19 cellular contexts compared by ENCODE assay signal in genomic region chr20:45872626-45873025, GRCh38. TPM values are rescaled to one million over a fixed set of nuclear protein-coding genes. Genes with fewer than 3 reads are reported as not detected.
DNase-seq lines count a peak whose midpoint lies in the region; ATAC-seq and TF ChIP-seq lines count a peak whose summit lies in the region.
"Had no signal": no experiment of that assay in that cellular context is flagged by ENCODE, and none has a peak within 500 bp of the region (broad histone marks: within the 10 kb centered on the region; RNA-seq: fewer than 3 reads in every experiment).

No MANE protein-coding gene starts in this region.

- H3K4me1 ChIP-seq in IMR-90 (ENCODE audit: control insufficient read depth, insufficient read depth, low read length) (peaks cover 11% of the 10 kb centered on the region), mesendoderm (ENCODE audit: control insufficient read depth, low read depth, low read length) (no peaks in the 10 kb centered on the region)

- peak overlapping the region; percentile 56; the same call in 1 of the 2 replicates for H2BK20ac ChIP-seq in IMR-90 (ENCODE audit: low read depth, low read length)

- H3K4ac ChIP-seq in IMR-90 (ENCODE audit: low read depth, low read length) (peak overlapping the region; percentile 36; the same call in 1 of the 2 replicates), mesendoderm (ENCODE audit: low read depth, low read length) (no peak overlapping the region)

- no peak for TF ChIP-seq POLR2A in IMR-90 (IDR thresholded peaks at IDR 0.05; ENCODE audit: low read depth, low read length)

- no peaks in the 10 kb centered on the region for H3K27me3 Mint-ChIP-seq in WTC11 (ENCODE audit: low read depth)
- H3K27me3 Mint-ChIP-seq: CD4-positive, CD25-positive, alpha-beta regulatory T cell had no signal

- H3K4me2 ChIP-seq in IMR-90 (ENCODE audit: low read depth, low read length) (no peak overlapping the region), mesendoderm (ENCODE audit: low read length) (no peak overlapping the region)

- no CpG with 5 or more reads among the region's 4 CpGs for WGBS in IMR-90 (ENCODE audit: extremely low coverage in 2 of 2, insufficient read length in 1 of 2), 2 experiments
- WGBS in mesendoderm (ENCODE audit: extremely low coverage, insufficient coverage, low lambda C conversion rate), result no CpG with 5 or more reads among the region's 4 CpGs

- no peaks in the 10 kb centered on the region for H3K27me3 ChIP-seq in IMR-90 (ENCODE audit: control insufficient read depth, insufficient read depth, low read length)
- H3K27me3 ChIP-seq in mesendoderm (ENCODE audit: insufficient read depth, low read length, poor library complexity), result no peaks in the 10 kb centered on the region
- H3K27me3 ChIP-seq in MG63, result no peaks in the 10 kb centered on the region
- H3K27me3 ChIP-seq: Peyer's patch had no signal

- no peaks in the 10 kb centered on the region for H3K4me1 Mint-ChIP-seq in WTC11

- H3K79me1 ChIP-seq in IMR-90 (ENCODE audit: low read depth in 1 of 2, low read length in 2 of 2) (0 out of 4 replicates have a peak, but pooled peaks cover 0 to 5% of the 10 kb centered on the region in 2 experiments), mesendoderm (ENCODE audit: low read length) (no peaks in the 10 kb centered on the region)

- H3K18ac ChIP-seq in IMR-90 (ENCODE audit: low read depth, low read length) (peak overlapping the region; percentile 60; the same call in 1 of the 2 replicates), mesendoderm (ENCODE audit: low read length) (no peak overlapping the region)

- CTCF ChIA-PET in IMR-90 (lab: Yijun Ruan, JAX), result no interaction called here
- CTCF ChIA-PET in WTC11 (lab: Charles Lee), result interaction anchor here (0.5 to 1.8 kb wide), 5 partner anchors 9 to 327 kb away, joined by 3 to 9 read pairs (median 3); no protein-coding TSS in a partner anchor

- TF ChIP-seq CTCF in IMR-90 (conservative IDR thresholded peaks at IDR 0.05; ENCODE audit: low read depth, low read length) (no peak), WTC11 (IDR thresholded peaks at IDR 0.05) (no peak)

- no peak overlapping the region for H3K23ac ChIP-seq in IMR-90 (ENCODE audit: low read depth, low read length)
- H3K23ac ChIP-seq in mesendoderm (ENCODE audit: low read length), result no peak overlapping the region

- no peaks in the 10 kb centered on the region for H3K9me3 ChIP-seq in IMR-90 (ENCODE audit: control insufficient read depth, insufficient read depth, low read length)
- H3K9me3 ChIP-seq in MG63, result no peaks in the 10 kb centered on the region
- H3K9me3 ChIP-seq: Peyer's patch had no signal

- H2AFZ ChIP-seq in IMR-90 (replicated peaks; ENCODE audit: low read length, poor library complexity), result no peak overlapping the region

- no peak overlapping the region for H3K4me3 ChIP-seq in IMR-90 (ENCODE audit: insufficient read depth, low read depth, low read length)
- H3K4me3 ChIP-seq in mesendoderm (ENCODE audit: low read length), result no peak overlapping the region
- H3K4me3 ChIP-seq in MG63, result no peak overlapping the region
- H3K4me3 ChIP-seq: Peyer's patch had no signal

- H3K4me3 Mint-ChIP-seq in WTC11, result no peak overlapping the region
- H3K4me3 Mint-ChIP-seq: CD4-positive, CD25-positive, alpha-beta regulatory T cell; T-helper 1 cell treated with Interleukin-12 subunit alpha and Interleukin-12 subunit beta and Interleukin-4 antibody, amounts not matched to agents 30 μg/mL and 1 μg/mL, for 36 hours had no signal

- DNase-seq in ELF-1 (ENCODE audit: low read depth, low spot score), result peak; percentile 66
- DNase-seq in IMR-90, result no peak
- DNase-seq in WTC11 (ENCODE audit: low spot score), result no peak
- DNase-seq in mesendoderm, result peak; percentile 18
- DNase-seq in D341Med (ENCODE audit: low spot score), result no peak
- no peak for DNase-seq in putamen (ENCODE audit: low spot score)
- no peak for DNase-seq in MG63
- DNase-seq: CD4-positive, CD25-positive, alpha-beta regulatory T cell; COR-L47; GDM1; Karpas-422; NCI-H1417 treated with DMSO at 0.1 percent for 48 hours; NCI-H187; NCI-H748 treated with DMSO at 0.1 percent for 48 hours; Peyer's patch had no signal

- no peak overlapping the region for H3K9ac ChIP-seq in IMR-90 (ENCODE audit: low read depth, low read length)
- no peak overlapping the region for H3K9ac ChIP-seq in mesendoderm (ENCODE audit: low read length)

- no peaks in the 10 kb centered on the region; the same call in 1 of the 2 replicates for H4K20me1 ChIP-seq in IMR-90 (ENCODE audit: insufficient read depth, low read length)

- peaks cover 5% of the 10 kb centered on the region; the same call in 1 of the 2 replicates for H3K36me3 Mint-ChIP-seq in WTC11

- in situ Hi-C loops in IMR-90 (cut with MboI; ENCODE audit: low sequenced_read_pairs), result no loop called here

- H4K5ac ChIP-seq in IMR-90 (ENCODE audit: low read depth, low read length) (no peak overlapping the region; the same call in 1 of the 2 replicates), mesendoderm (ENCODE audit: low read length) (no peak overlapping the region)

- H2AK5ac ChIP-seq in IMR-90 (ENCODE audit: low read depth, low read length) (peak overlapping the region; percentile 66), mesendoderm (ENCODE audit: low read length) (no peak overlapping the region)

- peak overlapping the region; percentile 40 for H2AK9ac ChIP-seq in IMR-90 (replicated peaks; ENCODE audit: low read depth, low read length, poor library complexity)

- peaks cover 4% of the 10 kb centered on the region; the same call in 1 of the 2 replicates for H3K9me3 Mint-ChIP-seq in WTC11
- H3K9me3 Mint-ChIP-seq: CD4-positive, CD25-positive, alpha-beta regulatory T cell; T-helper 1 cell treated with Interleukin-12 subunit alpha and Interleukin-12 subunit beta and Interleukin-4 antibody, amounts not matched to agents 30 μg/mL and 1 μg/mL, for 36 hours had no signal

- H2BK15ac ChIP-seq in IMR-90 (ENCODE audit: low read depth, low read length) (peak overlapping the region; percentile 42; the same call in 2 of the 3 replicates), mesendoderm (replicated peaks; ENCODE audit: low read depth) (no peak overlapping the region)

- POLR2A ChIA-PET in IMR-90 (lab: Charles Lee; ENCODE audit: unreplicated experiment) (no interaction called here), WTC11 (lab: Charles Lee) (no interaction called here)

- no peak overlapping the region for H3K14ac ChIP-seq in IMR-90 (replicated peaks; ENCODE audit: low read depth, low read length)

- H2BK120ac ChIP-seq in IMR-90 (ENCODE audit: low read depth, low read length), result no peak overlapping the region; the same call in 1 of the 2 replicates
- H2BK120ac ChIP-seq in mesendoderm (ENCODE audit: low read depth, low read length), result no peak overlapping the region

- intact Hi-C loops in IMR-90 (cut with micrococcal nuclease), result no loop called here

- dilution Hi-C loops in IMR-90 (cut with HindIII; ENCODE audit: low sequenced_read_pairs, unreplicated experiment), result no loop called here

- H3K9me1 ChIP-seq in IMR-90 (ENCODE audit: insufficient read depth, low read length), result peaks cover 7% of the 10 kb centered on the region

- H3K56ac ChIP-seq in IMR-90 (ENCODE audit: extremely low read depth, insufficient read depth, low read length) (no peak overlapping the region), mesendoderm (ENCODE audit: low read length) (no peak overlapping the region)

- H3K79me2 ChIP-seq in mesendoderm (ENCODE audit: control insufficient read depth, insufficient read depth, low read length), result no peaks in the 10 kb centered on the region

- no peak for ATAC-seq in IMR-90 (ENCODE audit: low read depth)
- ATAC-seq in WTC11, result no peak
- ATAC-seq: HCT116 had no signal

- peaks cover 10% of the 10 kb centered on the region for H3K36me3 ChIP-seq in IMR-90 (ENCODE audit: control insufficient read depth, insufficient read depth, low read length)
- H3K36me3 ChIP-seq in mesendoderm (ENCODE audit: control insufficient read depth, insufficient read depth, low read length), result no peaks in the 10 kb centered on the region
- peaks cover 18% of the 10 kb centered on the region for H3K36me3 ChIP-seq in MG63

- TF ChIP-seq RAD21 in IMR-90 (IDR thresholded peaks at IDR 0.05; ENCODE audit: low read length), result no peak

- no TSS peak for BruUV-seq in IMR-90 (replicated peaks; lab: Mats Ljungman, UMichigan)

- H2BK5ac ChIP-seq in IMR-90 (ENCODE audit: low read depth, low read length, poor library complexity, severe bottlenecking) (peak overlapping the region; percentile 48), mesendoderm (ENCODE audit: low read length) (no peak overlapping the region)

- H4K8ac ChIP-seq in IMR-90 (ENCODE audit: low read depth in 2 of 2, low read length in 2 of 2), result no peak overlapping the region; a peak in 1 of 4 replicates
- no peak overlapping the region for H4K8ac ChIP-seq in mesendoderm (ENCODE audit: low read depth, low read length)

- H3K27ac ChIP-seq in IMR-90 (ENCODE audit: insufficient read depth, low read length) (no peak overlapping the region), mesendoderm (ENCODE audit: low read depth, low read length) (no peak overlapping the region)
- H3K27ac ChIP-seq: Peyer's patch had no signal

- H4K91ac ChIP-seq in IMR-90 (ENCODE audit: insufficient read depth, low read depth, low read length), result peak overlapping the region; percentile 17; the same call in 1 of the 2 replicates

- peak overlapping the region; percentile 10; the same call in 1 of the 2 replicates for H3K27ac Mint-ChIP-seq in WTC11
- H3K27ac Mint-ChIP-seq: CD4-positive, CD25-positive, alpha-beta regulatory T cell; T-helper 1 cell treated with Interleukin-12 subunit alpha and Interleukin-12 subunit beta and Interleukin-4 antibody, amounts not matched to agents 30 μg/mL and 1 μg/mL, for 36 hours had no signal

RNA-seq across cellular contexts. Expression of gene ZSWIM1, which starts 8.4 kb away (rescaled TPM):
- 7.8 and 10.0 TPM in 2 replicates for total RNA-seq in IMR-90 (2012; rRNA removed)
- 4.2 and 4.6 TPM in 2 replicates for polyA plus RNA-seq in IMR-90 (2012; rRNA removed)
- 2.0 and 3.7 TPM in 2 replicates for polyA plus RNA-seq in IMR-90 (2012; cell fraction: cytosol; rRNA removed)
- polyA plus RNA-seq in IMR-90 (2012; cell fraction: nucleus; rRNA removed; ENCODE audit: low replicate concordance), result 4.0 and 5.2 TPM in 2 replicates
- 15.2 to 17.4 TPM (median 17.0 TPM) in 3 replicates for total RNA-seq in WTC11 (2021)
- 9.1 TPM for polyA plus RNA-seq in mesendoderm (2013, experiment 1 of 2)
- polyA plus RNA-seq in mesendoderm (2013, experiment 2 of 2), result 9.5 TPM
- 5.7 and 8.5 TPM in 2 replicates for total RNA-seq in MG63 (2014; rRNA removed; shearing (Covaris generic); ENCODE audit: low replicate concordance)

RNA-seq across cellular contexts. Expression of gene SPATA25, which starts 14.8 kb away (rescaled TPM):
- 0.18 TPM in 1 of 2 replicates, not detected in the other for total RNA-seq in IMR-90 (2012; rRNA removed)
- 0.36 and 1.0 TPM in 2 replicates for polyA plus RNA-seq in IMR-90 (2012; rRNA removed)
- 0.19 and 0.57 TPM in 2 replicates for polyA plus RNA-seq in IMR-90 (2012; cell fraction: cytosol; rRNA removed)
- 2.2 and 4.8 TPM in 2 replicates for polyA plus RNA-seq in IMR-90 (2012; cell fraction: nucleus; rRNA removed; ENCODE audit: low replicate concordance)
- 3.3 to 4.5 TPM (median 3.7 TPM) in 3 replicates for total RNA-seq in WTC11 (2021)
- 0.48 TPM for polyA plus RNA-seq in mesendoderm (2013, experiment 1 of 2)
- polyA plus RNA-seq in mesendoderm (2013, experiment 2 of 2), result 0.27 TPM
- total RNA-seq in MG63 (2014; rRNA removed; shearing (Covaris generic); ENCODE audit: low replicate concordance), result not detected in 2 replicates
- total RNA-seq: Daoy, NCI-H460 had no signal
- polyA plus RNA-seq: CD4-positive, CD25-positive, alpha-beta regulatory T cell had no signal

RNA-seq across cellular contexts. Expression of gene ZSWIM3, which starts 15.2 kb away (rescaled TPM):
- total RNA-seq in IMR-90 (2012; rRNA removed), result 8.1 and 8.6 TPM in 2 replicates
- 2.8 and 3.3 TPM in 2 replicates for polyA plus RNA-seq in IMR-90 (2012; rRNA removed)
- polyA plus RNA-seq in IMR-90 (2012; cell fraction: cytosol; rRNA removed), result 1.6 and 2.3 TPM in 2 replicates
- 3.4 and 3.5 TPM in 2 replicates for polyA plus RNA-seq in IMR-90 (2012; cell fraction: nucleus; rRNA removed; ENCODE audit: low replicate concordance)
- 3.4 to 5.4 TPM (median 4.7 TPM) in 3 replicates for total RNA-seq in WTC11 (2021)
- 1.9 TPM for polyA plus RNA-seq in mesendoderm (2013, experiment 1 of 2)
- 1.7 TPM for polyA plus RNA-seq in mesendoderm (2013, experiment 2 of 2)
- 8.4 and 14.2 TPM in 2 replicates for total RNA-seq in MG63 (2014; rRNA removed; shearing (Covaris generic); ENCODE audit: low replicate concordance)

RNA-seq across cellular contexts. Expression of gene ACOT8, which starts 15.4 kb away (rescaled TPM):
- total RNA-seq in IMR-90 (2012; rRNA removed) (27.8 and 29.8 TPM in 2 replicates), WTC11 (2021) (38.1 to 41.1 TPM (median 39.4 TPM) in 3 replicates)
- polyA plus RNA-seq in IMR-90 (2012; rRNA removed), result 47.5 and 54.3 TPM in 2 replicates
- polyA plus RNA-seq in IMR-90 (2012; cell fraction: cytosol; rRNA removed), result 52.2 and 67.2 TPM in 2 replicates
- 51.7 and 74.1 TPM in 2 replicates for polyA plus RNA-seq in IMR-90 (2012; cell fraction: nucleus; rRNA removed; ENCODE audit: low replicate concordance)
- 15.0 TPM for polyA plus RNA-seq in mesendoderm (2013, experiment 1 of 2)
- polyA plus RNA-seq in mesendoderm (2013, experiment 2 of 2), result 15.0 TPM
- 39.6 and 46.9 TPM in 2 replicates for total RNA-seq in MG63 (2014; rRNA removed; shearing (Covaris generic); ENCODE audit: low replicate concordance)

RNA-seq across cellular contexts. Expression of gene NEURL2, which starts 18.4 kb away (rescaled TPM):
- total RNA-seq in IMR-90 (2012; rRNA removed) (0.56 and 1.1 TPM in 2 replicates), WTC11 (2021) (6.1 to 8.3 TPM (median 6.6 TPM) in 3 replicates)
- 2.0 and 2.5 TPM in 2 replicates for polyA plus RNA-seq in IMR-90 (2012; rRNA removed)
- polyA plus RNA-seq in IMR-90 (2012; cell fraction: cytosol; rRNA removed), result 1.2 and 3.0 TPM in 2 replicates
- 9.3 and 17.2 TPM in 2 replicates for polyA plus RNA-seq in IMR-90 (2012; cell fraction: nucleus; rRNA removed; ENCODE audit: low replicate concordance)
- 2.3 TPM for polyA plus RNA-seq in mesendoderm (2013, experiment 1 of 2)
- polyA plus RNA-seq in mesendoderm (2013, experiment 2 of 2), result 2.2 TPM
- total RNA-seq in MG63 (2014; rRNA removed; shearing (Covaris generic); ENCODE audit: low replicate concordance), result 0.39 TPM in 1 of 2 replicates, not detected in the other

Comparison
In these comparisons a context has a peak if more than half of its experiments do, and no peak if none do; other contexts are left out.
1. DNase-seq: peak in ELF-1 (single experiment) and mesendoderm (single experiment); none in IMR-90 (single experiment), WTC11 (single experiment), D341Med (single experiment), putamen (single experiment) and MG63 (single experiment).